Comparison of ENCODE assay signal across 19 cellular contexts in genomic region chr20:8583209-8584106, GRCh38.
DNase-seq lines count a peak whose midpoint lies in the region; ATAC-seq and TF ChIP-seq lines count a peak whose summit lies in the region.
"Had no signal": no experiment of that assay in that cellular context is flagged by ENCODE, and none has a peak within 500 bp of the region (broad histone marks: within the 10 kb centered on the region; RNA-seq: fewer than 3 reads in every experiment).

No MANE protein-coding gene starts in this region.

- H3K18ac ChIP-seq in mesendoderm (ENCODE audit: low read length), result no peak overlapping the region

- no peak overlapping the region for H2BK5ac ChIP-seq in mesendoderm (ENCODE audit: low read length)

- ATAC-seq in RWPE2 (ENCODE audit: low read depth), result peak; percentile 50; the same call in 1 of the 3 replicates
- ATAC-seq in HG03520 (IDR thresholded peaks at IDR 0.05; ENCODE audit: unreplicated experiment), result no peak
- no peak for ATAC-seq in left lobe of liver
- ATAC-seq: K562 had no signal

- no peak overlapping the region for H4K8ac ChIP-seq in mesendoderm (ENCODE audit: low read depth, low read length)

- intact Hi-C loops in A673 (cut with micrococcal nuclease; ENCODE audit: unreplicated experiment), result no loop called here

- H3K27me3 Mint-ChIP-seq in endothelial cell (ENCODE audit: unreplicated experiment), result no peaks in the 10 kb centered on the region
- H3K27me3 Mint-ChIP-seq: CD4-positive, CD25-positive, alpha-beta regulatory T cell; memory B cell had no signal

- H3K56ac ChIP-seq in mesendoderm (ENCODE audit: low read length), result no peak overlapping the region

- H3K27ac Mint-ChIP-seq in endothelial cell (ENCODE audit: unreplicated experiment), result peak overlapping the region; percentile 38
- H3K27ac Mint-ChIP-seq: CD4-positive, CD25-positive, alpha-beta regulatory T cell; memory B cell had no signal

- no peaks in the 10 kb centered on the region for H3K36me3 Mint-ChIP-seq in endothelial cell (ENCODE audit: low read depth, unreplicated experiment)
- H3K36me3 Mint-ChIP-seq: CD4-positive, CD25-positive, alpha-beta regulatory T cell; memory B cell had no signal

- H3K4me3 Mint-ChIP-seq in endothelial cell (ENCODE audit: unreplicated experiment), result no peak overlapping the region
- H3K4me3 Mint-ChIP-seq: memory B cell had no signal

- no peaks in the 10 kb centered on the region for H3K79me2 ChIP-seq in mesendoderm (ENCODE audit: control insufficient read depth, insufficient read depth, low read length)

- H3K4me2 ChIP-seq in mesendoderm (ENCODE audit: low read length), result no peak overlapping the region

- POLR2A ChIA-PET in A673 (lab: Charles Lee; ENCODE audit: low non-redundant PET), result no interaction called here

- H3K4me1 ChIP-seq in A673 (ENCODE audit: insufficient read depth, low read length, poor library complexity, severe bottlenecking), result no peaks in the 10 kb centered on the region
- H3K4me1 ChIP-seq in RWPE2 (ENCODE audit: insufficient read depth, poor library complexity, severe bottlenecking), result peaks cover 4% of the 10 kb centered on the region
- no peaks in the 10 kb centered on the region for H3K4me1 ChIP-seq in mesendoderm (ENCODE audit: control insufficient read depth, low read depth, low read length)
- H3K4me1 ChIP-seq: HAP-1 had no signal

- H3K9me3 Mint-ChIP-seq in endothelial cell (ENCODE audit: unreplicated experiment), result no peaks in the 10 kb centered on the region
- H3K9me3 Mint-ChIP-seq: memory B cell had no signal

- no peak overlapping the region for H3K4ac ChIP-seq in mesendoderm (ENCODE audit: low read depth, low read length)

- H3K23ac ChIP-seq in mesendoderm (ENCODE audit: low read length), result no peak overlapping the region

- H3K27ac ChIP-seq in A673 (ENCODE audit: low read depth, low read length, poor library complexity, severe bottlenecking), result no peak overlapping the region
- H3K27ac ChIP-seq in RWPE2 (ENCODE audit: poor library complexity, severe bottlenecking), result no peak overlapping the region
- H3K27ac ChIP-seq in mesendoderm (ENCODE audit: low read depth, low read length), result no peak overlapping the region
- H3K27ac ChIP-seq: adrenal gland, SJSA1 had no signal

- TF ChIP-seq CTCF in A673 (conservative IDR thresholded peaks at IDR 0.05; ENCODE audit: low read depth, low read length) (no peak), RWPE2 (IDR thresholded peaks at IDR 0.05; ENCODE audit: poor library complexity, severe bottlenecking) (no peak), endothelial cell (IDR thresholded peaks at IDR 0.05; ENCODE audit: unreplicated experiment) (no peak)

- H3K36me3 ChIP-seq in A673 (ENCODE audit: insufficient read depth, low read length, poor library complexity, severe bottlenecking) (no peaks in the 10 kb centered on the region), RWPE2 (ENCODE audit: low read depth) (no peaks in the 10 kb centered on the region), mesendoderm (ENCODE audit: control insufficient read depth, insufficient read depth, low read length) (no peaks in the 10 kb centered on the region)
- H3K36me3 ChIP-seq: adrenal gland, HAP-1, SJSA1 had no signal

- H3K9ac ChIP-seq in mesendoderm (ENCODE audit: low read length), result no peak overlapping the region

- no CpG with 5 or more reads among the region's 9 CpGs for WGBS in mesendoderm (ENCODE audit: extremely low coverage, insufficient coverage, low lambda C conversion rate)

- CTCF ChIA-PET in A673 (lab: Charles Lee), result no interaction called here

- no peaks in the 10 kb centered on the region for H3K27me3 ChIP-seq in A673 (replicated peaks; ENCODE audit: insufficient read depth, low read depth, low read length, poor library complexity)
- no peaks in the 10 kb centered on the region for H3K27me3 ChIP-seq in RWPE2 (ENCODE audit: insufficient read depth, poor library complexity, severe bottlenecking)
- H3K27me3 ChIP-seq in mesendoderm (ENCODE audit: insufficient read depth, low read length, poor library complexity), result no peaks in the 10 kb centered on the region
- H3K27me3 ChIP-seq: adrenal gland, SJSA1 had no signal

- H4K5ac ChIP-seq in mesendoderm (ENCODE audit: low read length), result no peak overlapping the region

- peak; percentile 41 for DNase-seq in A673 (ENCODE audit: low spot score)
- no peak for DNase-seq in RWPE2 (ENCODE audit: low spot score)
- no peak for DNase-seq in endothelial cell (ENCODE audit: low spot score)
- DNase-seq in mesendoderm, result peak; percentile 16
- no peak for DNase-seq in T-helper 2 cell
- DNase-seq in left lobe of liver (ENCODE audit: low spot score), result no peak
- DNase-seq in activated naive CD4-positive, alpha-beta T cell treated with Interleukin-2 at 50 U/mL for 16 hours, result no peak
- DNase-seq: activated CD4-positive, alpha-beta T cell treated with anti-CD3 and anti-CD28 coated beads, Interleukin-2, amount 50 U/mL, for 48 hours; activated T-cell treated with anti-CD3 and anti-CD28 coated beads, Interleukin-2, amount 50 U/mL, for 48 hours; adrenal gland; CD4-positive, CD25-positive, alpha-beta regulatory T cell; DND-41; NCI-H1092; NK-92 treated with Interleukin-12 subunit alpha and Interleukin-12 subunit beta, amount 100 ng/mL, for 24 hours had no signal

- BruUV-seq in A673 (replicated peaks; lab: Mats Ljungman, UMichigan), result no TSS peak

- H3K4me3 ChIP-seq in A673 (ENCODE audit: low read depth, low read length, poor library complexity, severe bottlenecking), result no peak overlapping the region
- H3K4me3 ChIP-seq in RWPE2 (ENCODE audit: severe bottlenecking), result no peak overlapping the region
- no peak overlapping the region for H3K4me3 ChIP-seq in mesendoderm (ENCODE audit: low read length)
- H3K4me3 ChIP-seq: adrenal gland, HAP-1, K562, SJSA1 had no signal

- no peak overlapping the region for H2AK5ac ChIP-seq in mesendoderm (ENCODE audit: low read length)

- H2BK15ac ChIP-seq in mesendoderm (replicated peaks; ENCODE audit: low read depth), result no peak overlapping the region

- peaks cover 4% of the 10 kb centered on the region for H3K4me1 Mint-ChIP-seq in endothelial cell (ENCODE audit: unreplicated experiment)
- H3K4me1 Mint-ChIP-seq: CD4-positive, CD25-positive, alpha-beta regulatory T cell; memory B cell had no signal

- no peaks in the 10 kb centered on the region for H3K79me1 ChIP-seq in mesendoderm (ENCODE audit: low read length)

- no peak overlapping the region for H2BK120ac ChIP-seq in mesendoderm (ENCODE audit: low read depth, low read length)

- H3K9me3 ChIP-seq in A673 (ENCODE audit: low read depth, low read length, poor library complexity, severe bottlenecking) (no peaks in the 10 kb centered on the region), RWPE2 (ENCODE audit: severe bottlenecking) (no peaks in the 10 kb centered on the region)
- H3K9me3 ChIP-seq: adrenal gland, HAP-1, SJSA1 had no signal

Comparison
In these comparisons a context has a peak if more than half of its experiments do, and no peak if none do; other contexts are left out.
1. DNase-seq: peak in A673 (single experiment) and mesendoderm (single experiment); none in RWPE2 (single experiment), endothelial cell (single experiment), T-helper 2 cell (0 of 5), left lobe of liver (single experiment) and activated naive CD4-positive, alpha-beta T cell treated with Interleukin-2 at 50 U/mL for 16 hours (single experiment).